ENCODE assay signal across 8 cellular contexts in genomic region chr7:106542550-106543220, GRCh38.
DNase-seq lines count a peak whose midpoint lies in the region; ATAC-seq and TF ChIP-seq lines count a peak whose summit lies in the region.

No MANE protein-coding gene starts in this region.

- H2AK9ac ChIP-seq in IMR-90 (replicated peaks; ENCODE audit: low read depth, low read length, poor library complexity): no peak overlapping the region

- no peak for TF ChIP-seq POLR2A in IMR-90 (IDR thresholded peaks at IDR 0.05; ENCODE audit: low read depth, low read length)
- no peak for TF ChIP-seq POLR2A in adrenal gland (IDR thresholded peaks at IDR 0.05)

- intact Hi-C loops in IMR-90 (cut with micrococcal nuclease): loop anchor here (1.0 kb wide), 3 partner anchors 118 to 366 kb away; no protein-coding TSS in a partner anchor
- intact Hi-C loops in adrenal gland (cut with DNase I): no loop called here

- TF ChIP-seq RAD21 in IMR-90 (IDR thresholded peaks at IDR 0.05; ENCODE audit: low read length): peak; percentile 77

- H3K9ac ChIP-seq in DND-41 (ENCODE audit: low read depth, low read length): no peak overlapping the region
- peak overlapping the region; percentile 1; the same call in 1 of the 2 replicates for H3K9ac ChIP-seq in IMR-90 (ENCODE audit: low read depth, low read length)

- peak overlapping the region; percentile 76; the same call in 1 of the 2 replicates for H3K23ac ChIP-seq in IMR-90 (ENCODE audit: low read depth, low read length)

- H2AK5ac ChIP-seq in IMR-90 (ENCODE audit: low read depth, low read length): peak overlapping the region; percentile 81; the same call in 1 of the 2 replicates

- peaks cover 4% of the 10 kb centered on the region for H3K27me3 ChIP-seq in DND-41 (ENCODE audit: insufficient read depth, low read length, poor library complexity)
- H3K27me3 ChIP-seq in IMR-90 (ENCODE audit: control insufficient read depth, insufficient read depth, low read length): no peaks in the 10 kb centered on the region
- no peaks in the 10 kb centered on the region for H3K27me3 ChIP-seq in adrenal gland
- H3K27me3 ChIP-seq in iPS DF 6.9 (ENCODE audit: control insufficient read depth, insufficient read depth, low read length): no peaks in the 10 kb centered on the region

- peak overlapping the region; percentile 77 for H4K91ac ChIP-seq in IMR-90 (ENCODE audit: insufficient read depth, low read depth, low read length)

- no peaks in the 10 kb centered on the region for H3K79me2 ChIP-seq in DND-41 (ENCODE audit: insufficient read depth, low read length)

- peak overlapping the region; percentile 87; the same call in 1 of the 2 replicates for H3K18ac ChIP-seq in IMR-90 (ENCODE audit: low read depth, low read length)

- H3K4me3 ChIP-seq in DND-41 (ENCODE audit: low read depth in 1 of 2, low read length in 2 of 2): no peak overlapping the region
- H3K4me3 ChIP-seq in IMR-90 (ENCODE audit: insufficient read depth, low read depth, low read length): no peak overlapping the region
- H3K4me3 ChIP-seq in adrenal gland: no peak overlapping the region
- H3K4me3 ChIP-seq in iPS DF 6.9 (ENCODE audit: low read length): no peak overlapping the region

- no TSS peak for BruUV-seq in IMR-90 (replicated peaks; lab: Mats Ljungman, UMichigan)

- peak overlapping the region; percentile 96 for H2BK20ac ChIP-seq in IMR-90 (ENCODE audit: low read depth, low read length)

- H3K4me1 ChIP-seq in DND-41 (ENCODE audit: insufficient read depth, low read length): no peaks in the 10 kb centered on the region
- peaks cover 8% of the 10 kb centered on the region for H3K4me1 ChIP-seq in IMR-90 (ENCODE audit: control insufficient read depth, insufficient read depth, low read length)
- no peaks in the 10 kb centered on the region for H3K4me1 ChIP-seq in adrenal gland (replicated peaks in 1 of 2)
- no peaks in the 10 kb centered on the region for H3K4me1 ChIP-seq in iPS DF 6.9 (ENCODE audit: control insufficient read depth, insufficient read depth, low read length)

- peak overlapping the region; percentile 91; the same call in 2 of the 3 replicates for H2BK15ac ChIP-seq in IMR-90 (ENCODE audit: low read depth, low read length)

- H4K5ac ChIP-seq in IMR-90 (ENCODE audit: low read depth, low read length): peak overlapping the region; percentile 86

- POLR2A ChIA-PET in IMR-90 (lab: Charles Lee; ENCODE audit: unreplicated experiment): interaction anchor here (0.6 to 0.8 kb wide), 3 partner anchors 18 to 1046 kb away, joined by 3 to 22 read pairs (median 4); no protein-coding TSS in a partner anchor

- WGBS in IMR-90 (ENCODE audit: extremely low coverage in 2 of 2, insufficient read length in 1 of 2), 2 experiments: no CpG with 5 or more reads among the region's 2 CpGs
- 19 to 36% (median 24%) methylated on average over 2 of the region's 2 CpGs for WGBS in adrenal gland, 4 donors
- no CpG with 5 or more reads among the region's 2 CpGs for WGBS in iPS DF 6.9 (ENCODE audit: insufficient coverage, insufficient read length)

- peak overlapping the region; percentile 90 for H3K4ac ChIP-seq in IMR-90 (ENCODE audit: low read depth, low read length)

- peak overlapping the region; percentile 89 for H2BK120ac ChIP-seq in IMR-90 (ENCODE audit: low read depth, low read length)

- peak overlapping the region; percentile 83 for H2BK5ac ChIP-seq in IMR-90 (ENCODE audit: low read depth, low read length, poor library complexity, severe bottlenecking)

- CTCF ChIA-PET in IMR-90 (lab: Yijun Ruan, JAX): interaction anchor here (0.6 to 2.4 kb wide), 17 partner anchors 26 to 379 kb away, joined by 3 to 25 read pairs (median 4); partner anchors contain the start of gene CCDC71L

- no peaks in the 10 kb centered on the region for H3K9me3 ChIP-seq in DND-41 (ENCODE audit: insufficient read depth, low read length, severe bottlenecking)
- no peaks in the 10 kb centered on the region for H3K9me3 ChIP-seq in IMR-90 (ENCODE audit: control insufficient read depth, insufficient read depth, low read length)
- H3K9me3 ChIP-seq in adrenal gland (replicated peaks in 1 of 3): no peaks in the 10 kb centered on the region
- H3K9me3 ChIP-seq in iPS DF 6.9 (ENCODE audit: control insufficient read depth, insufficient read depth, low read length): no peaks in the 10 kb centered on the region

- peak overlapping the region; percentile 5 to 87 for H4K8ac ChIP-seq in IMR-90 (ENCODE audit: low read depth in 2 of 2, low read length in 2 of 2)

- peak overlapping the region; percentile 40; the same call in 1 of the 2 replicates for H3K56ac ChIP-seq in IMR-90 (ENCODE audit: extremely low read depth, insufficient read depth, low read length)

- H3K27ac ChIP-seq in DND-41 (ENCODE audit: low read length) (no peak overlapping the region), IMR-90 (ENCODE audit: insufficient read depth, low read length) (peak overlapping the region; percentile 81; the same call in 1 of the 2 replicates), adrenal gland (peak overlapping the region in 3 of 5 donors; percentile 0 to 72 (median 49)), iPS DF 6.9 (ENCODE audit: low read length) (no peak overlapping the region)

- no peaks in the 10 kb centered on the region for H4K20me1 ChIP-seq in DND-41 (ENCODE audit: insufficient read depth, low read length)
- no peaks in the 10 kb centered on the region for H4K20me1 ChIP-seq in IMR-90 (ENCODE audit: insufficient read depth, low read length)

- ATAC-seq in DND-41 (ENCODE audit: insufficient read depth, low read depth) (peak; percentile 67; the same call in 2 of the 3 replicates), GM21381 (IDR thresholded peaks at IDR 0.05; ENCODE audit: unreplicated experiment) (peak; percentile 78), IMR-90 (ENCODE audit: low read depth) (peak; percentile 96)

- H3K36me3 ChIP-seq in DND-41 (ENCODE audit: insufficient read depth, low read length): no peaks in the 10 kb centered on the region
- no peaks in the 10 kb centered on the region for H3K36me3 ChIP-seq in IMR-90 (ENCODE audit: control insufficient read depth, insufficient read depth, low read length)
- no peaks in the 10 kb centered on the region for H3K36me3 ChIP-seq in adrenal gland (replicated peaks in 1 of 2)
- H3K36me3 ChIP-seq in iPS DF 6.9 (ENCODE audit: control insufficient read depth, insufficient read depth, low read length): no peaks in the 10 kb centered on the region

- DNase-seq in DND-41 (peak; percentile 40), IMR-90 (peak; percentile 89), OCI-M1 (lab: John Stamatoyannopoulos, UW) (peak; percentile 88), adrenal gland (peak; percentile 42 to 79 (median 54)), iPS DF 6.9 (ENCODE audit: low read depth, low spot score) (peak; percentile 58), NCI-H128 (lab: John Stamatoyannopoulos, UW; ENCODE audit: unreplicated experiment) (no peak)
- peak; percentile 2 to 24 for DNase-seq in stimulated activated CD4-positive, alpha-beta T cell treated with anti-CD3 and anti-CD28 coated beads, Interleukin-12 subunit alpha, Interleukin-12 subunit beta, amount 100 ng/mL, for 24 hours (ENCODE audit: low read depth in 2 of 2)

- H2AFZ ChIP-seq in DND-41 (ENCODE audit: low read depth, low read length): no peak overlapping the region
- H2AFZ ChIP-seq in IMR-90 (replicated peaks; ENCODE audit: low read length, poor library complexity): peak overlapping the region; percentile 48

- H3K9me1 ChIP-seq in IMR-90 (ENCODE audit: insufficient read depth, low read length): peaks cover 6% of the 10 kb centered on the region

- H3K14ac ChIP-seq in IMR-90 (replicated peaks; ENCODE audit: low read depth, low read length): peak overlapping the region; percentile 85

- no peak overlapping the region for H3K4me2 ChIP-seq in DND-41 (ENCODE audit: insufficient read depth, low read length)
- H3K4me2 ChIP-seq in IMR-90 (ENCODE audit: low read depth, low read length): peak overlapping the region; percentile 50; the same call in 1 of the 2 replicates

- no peaks in the 10 kb centered on the region for H3K79me1 ChIP-seq in IMR-90 (ENCODE audit: low read depth in 1 of 2, low read length in 2 of 2)

- dilution Hi-C loops in IMR-90 (cut with HindIII; ENCODE audit: low sequenced_read_pairs, unreplicated experiment): no loop called here

- TF ChIP-seq CTCF in DND-41 (IDR thresholded peaks at IDR 0.05; ENCODE audit: borderline replicate concordance, extremely low read depth, low read length, poor library complexity, severe bottlenecking) (peak; percentile 60), IMR-90 (conservative IDR thresholded peaks at IDR 0.05; ENCODE audit: low read depth, low read length) (peak; percentile 69), adrenal gland (IDR thresholded peaks at IDR 0.05) (peak; percentile 40 to 75 (median 66))

- in situ Hi-C loops in IMR-90 (cut with MboI; ENCODE audit: low sequenced_read_pairs): loop anchor here (5.0 kb wide), 1 partner anchor 190 kb away; no protein-coding TSS in a partner anchor

TF ChIP-seq in IMR-90, 13 proteins besides CTCF, POLR2A, EP300 and RAD21:
- TF ChIP-seq BHLHE40 (IDR thresholded peaks at IDR 0.05; ENCODE audit: low read depth, low read length) (no peak), SMC3 (IDR thresholded peaks at IDR 0.05; ENCODE audit: low read depth, low read length) (peak; percentile 72)

Comparison
In these comparisons a context has a peak if more than half of its experiments do, and no peak if none do; other contexts are left out.
1. H3K27ac ChIP-seq: peak in IMR-90 (single experiment) and adrenal gland (3 of 5); none in DND-41 (single experiment) and iPS DF 6.9 (single experiment).
2. Peak in every context shown above with its lines, with median percentiles within 50 percentile points of each other: ATAC-seq and CTCF ChIP-seq.